In the genomic region with DNA sequence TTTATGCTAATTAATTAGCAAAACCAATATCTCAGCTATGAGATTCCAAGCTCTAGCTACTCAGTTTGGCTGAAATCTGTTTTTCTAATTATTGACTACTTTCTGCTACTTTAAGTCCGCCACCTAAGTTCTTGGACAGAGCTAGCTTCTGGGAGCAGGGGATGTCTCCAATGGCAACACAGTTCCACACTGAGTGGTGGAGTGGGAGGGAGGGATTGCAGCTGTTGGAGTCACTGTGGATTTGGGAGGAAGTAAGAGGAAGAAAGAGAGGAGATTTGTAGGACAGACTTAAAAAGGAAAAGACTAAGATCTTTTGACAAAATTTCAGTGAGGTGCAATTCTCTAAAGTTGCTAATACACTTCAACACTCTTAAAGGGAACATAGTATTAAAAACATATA, we compare ENCODE assay signal across 14 cellular contexts.
DNase-seq lines count a peak whose midpoint lies in the region; ATAC-seq and TF ChIP-seq lines count a peak whose summit lies in the region.
"Had no signal": no experiment of that assay in that cellular context is flagged by ENCODE, and none has a peak within 500 bp of the region (broad histone marks: within the 10 kb centered on the region; RNA-seq: fewer than 3 reads in every experiment).

No MANE protein-coding gene starts in this region.

- no peaks in the 10 kb centered on the region for H3K9me3 ChIP-seq in right cardiac atrium (ENCODE audit: control insufficient read depth, low read length)

- H3K4me1 ChIP-seq in right cardiac atrium (ENCODE audit: control insufficient read depth, insufficient read depth, low read length): peaks cover 1% of the 10 kb centered on the region

- intact Hi-C loops in right cardiac atrium (cut with DNase I): no loop called here

- TF ChIP-seq CTCF in choroid plexus epithelial cell (conservative IDR thresholded peaks at IDR 0.05; ENCODE audit: low read depth, low read length): no peak

- no peaks in the 10 kb centered on the region for H3K27me3 ChIP-seq in right cardiac atrium (ENCODE audit: control insufficient read depth, insufficient read depth)

- H3K4me3 ChIP-seq in choroid plexus epithelial cell (ENCODE audit: low read depth, low read length): no peak overlapping the region
- H3K4me3 ChIP-seq in right cardiac atrium (ENCODE audit: low read length): no peak overlapping the region
- H3K4me3 ChIP-seq: PC-9, smooth muscle cell had no signal

- H3K27ac ChIP-seq in right cardiac atrium (ENCODE audit: low read length): no peak overlapping the region
- H3K27ac ChIP-seq: HL-60, PC-9 had no signal

- in situ Hi-C loops in KBM-7 (cut with MboI; ENCODE audit: low pct_unique_long_range_greater_than_20kb, low sequenced_read_pairs): no loop called here

- peak; percentile 11 for DNase-seq in AG08396 (ENCODE audit: low spot score)
- DNase-seq in choroid plexus epithelial cell (ENCODE audit: low read depth): peak; percentile 14
- DNase-seq in right cardiac atrium: peak; percentile 73 to 82 (median 79)
- peak; percentile 23 for DNase-seq in pons (ENCODE audit: low spot score)
- DNase-seq in KBM-7: no peak
- no peak for DNase-seq in AG08395 (ENCODE audit: low spot score)
- DNase-seq in NCI-H187 (lab: John Stamatoyannopoulos, UW): no peak
- no peak for DNase-seq in stimulated activated CD4-positive, alpha-beta T cell treated with anti-CD3 and anti-CD28 coated beads, Interleukin-4, amount 100 ng/mL, for 1 hour
- DNase-seq: activated CD4-positive, alpha-beta T cell treated with anti-CD3 and anti-CD28 coated beads, Interleukin-2, amount 10 ng/mL, durations not matched to agents 7 days and 5 days; DMS153; PC-9; T-helper 17 cell had no signal

- WGBS in right cardiac atrium: 24% methylated on average over 1 of the region's 1 CpG

- ATAC-seq in right cardiac atrium: peak; percentile 94 to 97
- ATAC-seq: T-helper 17 cell had no signal

Comparison
In these comparisons a context has a peak if more than half of its experiments do, and no peak if none do; other contexts are left out.
1. DNase-seq: peak in AG08396 (single experiment), choroid plexus epithelial cell (single experiment), right cardiac atrium (3 of 3) and pons (single experiment); none in KBM-7 (single experiment), AG08395 (single experiment), NCI-H187 (0 of 2) and stimulated activated CD4-positive, alpha-beta T cell treated with anti-CD3 and anti-CD28 coated beads, Interleukin-4, amount 100 ng/mL, for 1 hour (single experiment).